In genomic region chr5:115841382-115842088, GRCh38 we compare ENCODE assay signal across 8 cellular contexts. TPM values are rescaled to one million over a fixed set of nuclear protein-coding genes. Genes with fewer than 3 reads are reported as not detected.
DNase-seq lines count a peak whose midpoint lies in the region; ATAC-seq, FAIRE-seq and TF ChIP-seq lines count a peak whose summit lies in the region.

TSS of gene AP3S1 (plus strand) at chr5:115841935. CDS start at chr5:115842038, 103 bp downstream.
TSS of gene ATG12 (minus strand) at chr5:115841565. CDS start at chr5:115841552, 13 bp downstream.

- peak; percentile 90 for ATAC-seq in stimulated activated naive CD8-positive, alpha-beta T cell treated with anti-CD3 and anti-CD28 coated beads, Interleukin-15, Interleukin-2, amounts not matched to agents 100 U/mL and 50 U/mL, for 24 hours

- DNase-seq in HCEC 1CT (peak; percentile 93), MM.1S (peak; percentile 94), SHP77 treated with DMSO at 0.1 percent for 48 hours (lab: John Stamatoyannopoulos, UW) (peak; percentile 80), fibroblast of the aortic adventitia (ENCODE audit: low read depth) (peak; percentile 93)
- DNase-seq in activated effector memory CD4-positive, alpha-beta T cell treated with anti-CD3 and anti-CD28 coated beads, Interleukin-2, amount 50 U/mL, for 16 hours, result peak; percentile 96
- peak; percentile 92 for DNase-seq in stimulated activated naive CD8-positive, alpha-beta T cell treated with anti-CD3 and anti-CD28 coated beads, Interleukin-15, Interleukin-2, amounts not matched to agents 100 U/mL and 50 U/mL, for 24 hours

- peak within 1 kb of the TSS; percentile 66 for H3K27ac ChIP-seq in MM.1S (ENCODE audit: low read length)

- peaks cover 14% of the 10 kb centered on the region; the same call in 1 of the 2 replicates for H3K4me1 ChIP-seq in MM.1S (ENCODE audit: low read length)

- H3K9me3 ChIP-seq in MM.1S (replicated peaks; ENCODE audit: insufficient read depth, low read length), result no peaks in the 10 kb centered on the region

- H3K9ac ChIP-seq in MM.1S (ENCODE audit: low read length), result peak within 1 kb of the TSS; percentile 80

- peaks cover 57% of the 10 kb centered on the region for H3K4me1 Mint-ChIP-seq in nephron

- H3K79me2 ChIP-seq in MM.1S (ENCODE audit: low read length), result peaks cover 77% of the 10 kb centered on the region

- peak within 1 kb of the TSS; percentile 100 for H3K27ac Mint-ChIP-seq in nephron

- peaks cover 10% of the 10 kb centered on the region for H3K36me3 Mint-ChIP-seq in nephron (ENCODE audit: low read depth)

- H2AFZ ChIP-seq in MM.1S (ENCODE audit: low read length), result peak within 1 kb of the TSS; percentile 89

- H3K4me2 ChIP-seq in MM.1S (ENCODE audit: low read depth, low read length), result peak within 1 kb of the TSS; percentile 85

- no peaks in the 10 kb centered on the region for H3K27me3 Mint-ChIP-seq in nephron (ENCODE audit: low read depth)

- H3K4me3 ChIP-seq in MM.1S (ENCODE audit: low read length) (peak within 1 kb of the TSS; percentile 79), fibroblast of the aortic adventitia (ENCODE audit: low read depth, low read length) (peak within 1 kb of the TSS; percentile 89)

- H3K9me2 ChIP-seq in MM.1S (replicated peaks; ENCODE audit: insufficient read depth, low read length), result no peaks in the 10 kb centered on the region

- H3F3A ChIP-seq in MM.1S (ENCODE audit: insufficient read depth, low read length), result peaks cover 6% of the 10 kb centered on the region; the same call in 1 of the 2 replicates

- no peaks in the 10 kb centered on the region for H3K27me3 ChIP-seq in MM.1S (replicated peaks; ENCODE audit: insufficient read depth, low read length)

- no peaks in the 10 kb centered on the region; the same call in 1 of the 2 replicates for H3K36me3 ChIP-seq in MM.1S (replicated peaks; ENCODE audit: insufficient read depth, low read length)

- H4K20me1 ChIP-seq in MM.1S (ENCODE audit: insufficient read depth, low read length), result peaks cover 13% of the 10 kb centered on the region

- peak within 1 kb of the TSS; percentile 98 to 100 (median 99) for H3K4me3 Mint-ChIP-seq in nephron

- no peaks in the 10 kb centered on the region for H3K9me3 Mint-ChIP-seq in nephron

- peak; percentile 69 for FAIRE-seq in G401.6 (lab: Jason Lieb, UNC)

- TF ChIP-seq CTCF in MM.1S (IDR thresholded peaks at IDR 0.05; ENCODE audit: low read length) (no peak), fibroblast of the aortic adventitia (IDR thresholded peaks at IDR 0.05; ENCODE audit: insufficient read depth, low read length) (no peak), nephron (IDR thresholded peaks at IDR 0.05; ENCODE audit: unreplicated experiment in 3 of 3) (no peak)

RNA-seq across cellular contexts. Expression of gene AP3S1, which starts in this region (rescaled TPM):
- 109 and 237 TPM in 2 replicates for total RNA-seq in fibroblast of the aortic adventitia (ENCODE audit: low replicate concordance)

RNA-seq across cellular contexts. Expression of gene ATG12, which starts in this region (rescaled TPM):
- total RNA-seq in fibroblast of the aortic adventitia (ENCODE audit: low replicate concordance), result 88.2 and 105 TPM in 2 replicates

Comparison
In these comparisons a context has a peak if more than half of its experiments do, and no peak if none do; other contexts are left out.
1. Peak in every context shown above with its lines: DNase-seq, ATAC-seq, H3K4me3 ChIP-seq and H3K27ac ChIP-seq.